Comparison of ENCODE assay signal across 23 cellular contexts in the genomic region with DNA sequence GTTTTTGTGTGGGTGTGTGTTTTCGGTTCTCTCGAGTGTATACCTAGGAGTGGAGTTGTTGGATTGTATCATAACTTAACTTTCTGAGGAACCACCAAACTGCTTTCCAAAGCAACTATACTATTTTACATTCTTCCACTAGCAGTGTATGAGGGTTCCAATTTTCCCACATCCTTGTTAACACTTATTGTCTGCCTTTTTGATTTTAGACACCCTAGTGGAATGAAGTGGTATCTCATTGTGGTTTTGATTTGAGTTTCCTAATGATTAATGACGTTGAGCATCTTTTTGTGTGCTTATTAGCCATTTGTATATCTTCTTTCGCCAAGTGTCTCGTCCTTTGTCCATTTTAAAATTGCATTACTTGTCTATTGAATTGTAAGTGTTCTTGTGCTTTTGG.
"Had no signal": no experiment of that assay in that cellular context is flagged by ENCODE, and none has a peak within 500 bp of the region (broad histone marks: within the 10 kb centered on the region; RNA-seq: fewer than 3 reads in every experiment).

No MANE protein-coding gene starts in this region.

- H3K27me3 ChIP-seq: esophagus muscularis mucosa, ovary, right atrium auricular region, upper lobe of right lung had no signal

- DNase-seq: activated CD4-positive, alpha-beta T cell treated with anti-CD3 and anti-CD28 coated beads for 1 hour; activated CD4-positive, alpha-beta T cell treated with anti-CD3 and anti-CD28 coated beads, Interleukin-2, amount 50 U/mL, for 1 hour; activated CD8-positive, alpha-beta T cell treated with anti-CD3 and anti-CD28 coated beads, Interleukin-2, amount 10 ng/mL, durations not matched to agents 7 days and 5 days; activated gamma-delta T cell; activated naive CD4-positive, alpha-beta T cell treated with anti-CD3 and anti-CD28 coated beads, Interleukin-2, amount 50 U/mL, for 16 hours; activated naive CD8-positive, alpha-beta T cell treated with anti-CD3 and anti-CD28 coated beads, Interleukin-2, amount 50 U/mL, for 24 hours; anterior cingulate cortex; dermis blood vessel endothelial cell; effector CD8-positive, alpha-beta T cell; heart right ventricle; kidney; left ventricle myocardium inferior; naive thymus-derived CD8-positive, alpha-beta T cell; ovary; psoas muscle; stimulated activated CD4-positive, alpha-beta T cell treated with anti-CD3 and anti-CD28 coated beads, Interleukin-4, amount 100 ng/mL, for 4 hours; stimulated activated naive CD8-positive, alpha-beta T cell treated with anti-CD3 and anti-CD28 coated beads, Interleukin-15, Interleukin-2, amounts not matched to agents 100 U/mL and 50 U/mL, for 24 hours; T-helper 1 cell; upper lobe of right lung had no signal

- H3K4me3 ChIP-seq: esophagus muscularis mucosa, heart right ventricle, left ventricle myocardium inferior, ovary, psoas muscle, right atrium auricular region, upper lobe of right lung had no signal

- H3K27ac Mint-ChIP-seq: activated CD8-positive, alpha-beta T cell treated with anti-CD3 and anti-CD28 coated beads, Interleukin-2, amount 10 ng/mL, durations not matched to agents 7 days and 5 days; activated naive CD8-positive, alpha-beta T cell treated with anti-CD3 and anti-CD28 coated beads, Interleukin-2, amount 50 U/mL, for 24 hours; activated T-helper 1 cell treated with anti-CD3 and anti-CD28 coated beads, Interleukin-12 subunit alpha, Interleukin-12 subunit beta, Interleukin-2, Interleukin-4 antibody, amounts not matched to agents 30 ng/mL and 10 ng/mL and 1 ng/mL, durations not matched to agents 14 hours and 24 hours and 36 hours; brain; naive thymus-derived CD8-positive, alpha-beta T cell had no signal

- H3K36me3 Mint-ChIP-seq: brain; naive thymus-derived CD8-positive, alpha-beta T cell had no signal

- FAIRE-seq: kidney had no signal

- H3K36me3 ChIP-seq: esophagus muscularis mucosa, heart right ventricle, left ventricle myocardium inferior, ovary, right atrium auricular region, upper lobe of right lung had no signal

- H3K4me1 ChIP-seq: esophagus muscularis mucosa, heart right ventricle, left ventricle myocardium inferior, psoas muscle, right atrium auricular region, upper lobe of right lung had no signal

- ATAC-seq: activated CD8-positive, alpha-beta T cell treated with anti-CD3 and anti-CD28 coated beads, Interleukin-2, amount 10 ng/mL, durations not matched to agents 7 days and 5 days; activated naive CD8-positive, alpha-beta T cell treated with anti-CD3 and anti-CD28 coated beads, Interleukin-2, amount 50 U/mL, for 24 hours; heart right ventricle; naive thymus-derived CD8-positive, alpha-beta T cell; stimulated activated naive CD8-positive, alpha-beta T cell treated with anti-CD3 and anti-CD28 coated beads, Interleukin-15, Interleukin-2, amounts not matched to agents 100 U/mL and 50 U/mL, for 24 hours; upper lobe of right lung had no signal

- H3K4me1 Mint-ChIP-seq: activated naive CD8-positive, alpha-beta T cell treated with anti-CD3 and anti-CD28 coated beads, Interleukin-2, amount 50 U/mL, for 24 hours; naive thymus-derived CD8-positive, alpha-beta T cell had no signal

- H3K27me3 Mint-ChIP-seq: activated naive CD8-positive, alpha-beta T cell treated with anti-CD3 and anti-CD28 coated beads, Interleukin-2, amount 50 U/mL, for 24 hours; naive thymus-derived CD8-positive, alpha-beta T cell had no signal

- H3K9me3 ChIP-seq: esophagus muscularis mucosa, heart right ventricle, left ventricle myocardium inferior, ovary, psoas muscle, right atrium auricular region, upper lobe of right lung had no signal

- H3K9me3 Mint-ChIP-seq: activated naive CD8-positive, alpha-beta T cell treated with anti-CD3 and anti-CD28 coated beads, Interleukin-2, amount 50 U/mL, for 24 hours; activated T-helper 1 cell treated with anti-CD3 and anti-CD28 coated beads, Interleukin-12 subunit alpha, Interleukin-12 subunit beta, Interleukin-2, Interleukin-4 antibody, amounts not matched to agents 30 ng/mL and 10 ng/mL and 1 ng/mL, durations not matched to agents 14 hours and 24 hours and 36 hours; brain had no signal

- H3K27ac ChIP-seq: esophagus muscularis mucosa, heart right ventricle, left ventricle myocardium inferior, ovary, psoas muscle, right atrium auricular region, upper lobe of right lung had no signal

- H3K4me3 Mint-ChIP-seq: activated CD8-positive, alpha-beta T cell treated with anti-CD3 and anti-CD28 coated beads, Interleukin-2, amount 10 ng/mL, durations not matched to agents 7 days and 5 days; activated naive CD8-positive, alpha-beta T cell treated with anti-CD3 and anti-CD28 coated beads, Interleukin-2, amount 50 U/mL, for 24 hours; activated T-helper 1 cell treated with anti-CD3 and anti-CD28 coated beads, Interleukin-12 subunit alpha, Interleukin-12 subunit beta, Interleukin-2, Interleukin-4 antibody, amounts not matched to agents 30 ng/mL and 10 ng/mL and 1 ng/mL, durations not matched to agents 14 hours and 24 hours and 36 hours; brain; naive thymus-derived CD8-positive, alpha-beta T cell had no signal
